In genomic region chr6:28816909-28817807, GRCh38 we compare ENCODE assay signal across 9 cellular contexts.
DNase-seq lines count a peak whose midpoint lies in the region; ATAC-seq, FAIRE-seq and TF ChIP-seq lines count a peak whose summit lies in the region.
"Had no signal": no experiment of that assay in that cellular context is flagged by ENCODE, and none has a peak within 500 bp of the region (broad histone marks: within the 10 kb centered on the region; RNA-seq: fewer than 3 reads in every experiment).

No MANE protein-coding gene starts in this region.

- H3K36me3 ChIP-seq in WERI-Rb-1 (no peaks in the 10 kb centered on the region), keratinocyte (ENCODE audit: control insufficient read depth in 2 of 2, extremely low read depth in 1 of 2, insufficient read depth in 2 of 2, low read length in 2 of 2) (no peaks in the 10 kb centered on the region)

- DNase-seq in NCI-H1092 treated with DMSO at 0.1 percent for 48 hours (lab: John Stamatoyannopoulos, UW) (peak; percentile 7), NCI-H1092 (lab: John Stamatoyannopoulos, UW) (no peak), KG1 (lab: John Stamatoyannopoulos, UW) (peak; percentile 60), WERI-Rb-1 (peak; percentile 40), keratinocyte (ENCODE audit: low read depth, low spot score) (no peak), CD14-positive monocyte (ENCODE audit: low spot score) (no peak), middle frontal gyrus (ENCODE audit: extremely low spot score, low spot score) (no peak), left ventricle myocardium superior (no peak)

- peaks cover 4 to 12% of the 10 kb centered on the region in 2 donors for H3K36me3 Mint-ChIP-seq in CD14-positive monocyte

- H3K9me3 ChIP-seq in WERI-Rb-1 (ENCODE audit: severe bottlenecking) (peaks cover 29% of the 10 kb centered on the region), keratinocyte (ENCODE audit: control insufficient read depth, low read depth, low read length) (no peaks in the 10 kb centered on the region)

- peaks cover 98% of the 10 kb centered on the region for H3K27me3 ChIP-seq in WERI-Rb-1 (ENCODE audit: insufficient read depth, low read depth, severe bottlenecking)
- peaks cover 30% of the 10 kb centered on the region for H3K27me3 ChIP-seq in keratinocyte (ENCODE audit: control insufficient read depth, extremely low read depth, insufficient read depth, low read length)

- dilution Hi-C loops in keratinocyte (cut with MboI; ENCODE audit: extremely low pct_ligation_motif_present, low sequenced_read_pairs), result no loop called here

- peaks cover 85 to 91% (median 87%) of the 10 kb centered on the region in 3 donors for H3K27me3 Mint-ChIP-seq in CD14-positive monocyte (ENCODE audit: low read depth in 3 of 3)

- intact Hi-C loops in CD14-positive monocyte (cut with micrococcal nuclease), result no loop called here
- intact Hi-C loops in left ventricle myocardium superior (cut with micrococcal nuclease), result no loop called here

- H3K4me2 ChIP-seq in keratinocyte (ENCODE audit: control insufficient read depth, extremely low read depth, insufficient read depth, low read depth, low read length), result peak overlapping the region; percentile 93

- peak overlapping the region; percentile 28 for H3K9ac ChIP-seq in keratinocyte (ENCODE audit: control insufficient read depth, extremely low read depth, insufficient read depth, low read length)

- H3K79me2 ChIP-seq in keratinocyte (ENCODE audit: control insufficient read depth, insufficient read depth, low read length), result no peaks in the 10 kb centered on the region

- H3K27ac ChIP-seq in WERI-Rb-1 (no peak overlapping the region), keratinocyte (ENCODE audit: control insufficient read depth, insufficient read depth, low read length) (no peak overlapping the region)

- no peaks in the 10 kb centered on the region for H4K20me1 ChIP-seq in keratinocyte (ENCODE audit: control insufficient read depth, extremely low read depth, insufficient read depth, low read length)

- peaks cover 8% of the 10 kb centered on the region for H3K4me1 ChIP-seq in keratinocyte (ENCODE audit: control insufficient read depth, extremely low read depth, insufficient read depth, low read length)

- H3K9me3 Mint-ChIP-seq in CD14-positive monocyte, result peaks cover 8 to 45% (median 31%) of the 10 kb centered on the region in 7 donors

- no peaks in the 10 kb centered on the region for H3K9me1 ChIP-seq in keratinocyte (ENCODE audit: control insufficient read depth, extremely low read depth, insufficient read depth, low read length)

- peak; percentile 87 for FAIRE-seq in keratinocyte (lab: Jason Lieb, UNC)

- no peak overlapping the region for H3K27ac Mint-ChIP-seq in CD14-positive monocyte
- H3K27ac Mint-ChIP-seq: B cell had no signal

- H3K4me3 ChIP-seq in WERI-Rb-1 (ENCODE audit: low read depth, low read length) (0 out of 2 replicates have a peak overlapping the region, but pooled peaks have one; percentile 2), keratinocyte (ENCODE audit: control insufficient read depth in 2 of 3, extremely low read depth in 1 of 3, insufficient read depth in 2 of 3, low read depth in 1 of 3, low read length in 3 of 3) (peak overlapping the region; percentile 19 to 75 (median 69))

- ATAC-seq in left ventricle myocardium superior, result no peak

- TF ChIP-seq CTCF in WERI-Rb-1 (IDR thresholded peaks at IDR 0.05; ENCODE audit: low read depth, low read length) (no peak), keratinocyte (optimal IDR thresholded peaks at IDR 0.05 in 1 of 3, IDR thresholded peaks at IDR 0.05 in 1 of 3, conservative IDR thresholded peaks at IDR 0.05 in 1 of 3; ENCODE audit: extremely low read depth in 1 of 3, insufficient read depth in 2 of 3, low read length in 3 of 3) (no peak), CD14-positive monocyte (IDR thresholded peaks at IDR 0.05) (no peak)

- H3K4me3 Mint-ChIP-seq in CD14-positive monocyte, result peak overlapping the region in 1 of 2 donors; percentile 68
- H3K4me3 Mint-ChIP-seq: B cell had no signal

- H2AFZ ChIP-seq in keratinocyte (ENCODE audit: control insufficient read depth, low read length), result peak overlapping the region; percentile 52

- peaks cover 6% of the 10 kb centered on the region for H3K4me1 Mint-ChIP-seq in CD14-positive monocyte

Comparison
In these comparisons a context has a peak if more than half of its experiments do, and no peak if none do; other contexts are left out.
1. DNase-seq: peak in NCI-H1092 treated with DMSO at 0.1 percent for 48 hours (single experiment), KG1 (single experiment) and WERI-Rb-1 (single experiment); none in NCI-H1092 (single experiment), keratinocyte (single experiment), CD14-positive monocyte (single experiment), middle frontal gyrus (single experiment) and left ventricle myocardium superior (single experiment).